Comparison of ENCODE assay signal across 17 cellular contexts in the genomic region with DNA sequence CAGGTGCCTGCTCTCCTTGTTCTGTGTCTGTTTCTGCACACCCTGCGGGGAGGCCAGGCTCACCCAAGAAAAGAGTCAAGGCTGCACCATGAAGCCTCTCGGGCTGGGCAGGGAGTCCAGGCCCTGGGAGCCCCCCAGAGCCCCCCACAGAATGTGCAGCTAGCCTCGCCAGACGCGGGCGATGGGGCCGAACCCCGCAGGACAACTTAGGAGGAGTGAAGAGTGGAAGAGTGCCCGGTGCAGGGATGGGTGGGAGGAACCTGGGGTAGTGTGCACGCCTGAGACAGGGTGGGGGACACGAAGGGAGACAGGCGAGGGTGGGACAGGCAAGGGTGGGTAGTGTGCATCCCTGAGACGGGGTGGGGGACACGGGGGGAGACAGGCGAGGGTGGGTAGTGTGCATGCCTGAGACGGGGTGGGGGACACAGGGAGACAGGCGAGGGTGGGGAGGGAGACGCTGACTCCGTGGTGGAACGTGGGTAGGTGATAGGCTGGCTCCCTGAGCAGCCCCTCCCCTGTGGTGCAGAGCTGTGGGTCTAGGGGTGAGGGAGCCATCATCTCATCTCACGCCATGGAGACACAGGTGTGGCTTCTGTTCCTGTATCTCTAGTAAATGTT.
DNase-seq lines count a peak whose midpoint lies in the region; ATAC-seq and TF ChIP-seq lines count a peak whose summit lies in the region.
"Had no signal": no experiment of that assay in that cellular context is flagged by ENCODE, and none has a peak within 500 bp of the region (broad histone marks: within the 10 kb centered on the region; RNA-seq: fewer than 3 reads in every experiment).

No MANE protein-coding gene starts in this region.

- no peak overlapping the region for H4K91ac ChIP-seq in neuronal stem cell (ENCODE audit: low read depth, low read length, poor library complexity)

- H3K27me3 ChIP-seq in endodermal cell (ENCODE audit: control insufficient read depth, insufficient read depth, low read length, poor library complexity, severe bottlenecking) (no peaks in the 10 kb centered on the region), neuronal stem cell (ENCODE audit: control insufficient read depth in 3 of 3, insufficient read depth in 3 of 3, low read depth in 1 of 3, low read length in 3 of 3) (peaks cover 0 to 8% (median 0%) of the 10 kb centered on the region in 3 experiments)
- H3K27me3 ChIP-seq: BE2C had no signal

- no peaks in the 10 kb centered on the region for H3K36me3 ChIP-seq in endodermal cell (ENCODE audit: control insufficient read depth, insufficient read depth, low read length)
- no peaks in the 10 kb centered on the region for H3K36me3 ChIP-seq in neuronal stem cell (replicated peaks in 1 of 2; ENCODE audit: control insufficient read depth in 2 of 2, insufficient read depth in 2 of 2, low read length in 2 of 2)
- no peaks in the 10 kb centered on the region for H3K36me3 ChIP-seq in OCI-LY7 (ENCODE audit: insufficient read depth, low read length)
- H3K36me3 ChIP-seq: BE2C had no signal

- no peak overlapping the region for H3K4me3 ChIP-seq in endodermal cell (ENCODE audit: low read length)
- H3K4me3 ChIP-seq in neuronal stem cell (ENCODE audit: low read length in 2 of 2) = no peak overlapping the region
- no peak overlapping the region for H3K4me3 ChIP-seq in OCI-LY7 (ENCODE audit: low read depth, low read length, poor library complexity, severe bottlenecking)
- H3K4me3 ChIP-seq: GM23248 had no signal

- BruUV-seq in OCI-LY7 (replicated peaks; lab: Mats Ljungman, UMichigan) = no TSS peak

- DNase-seq in chondrocyte (ENCODE audit: low spot score) = peak; percentile 77
- peak; percentile 12 for DNase-seq in endodermal cell
- DNase-seq in neuronal stem cell (ENCODE audit: low spot score) = no peak
- DNase-seq in type B pancreatic cell (ENCODE audit: extremely low spot score, unreplicated experiment) = peak; percentile 67
- DNase-seq in T-helper 2 cell = no peak
- no peak for DNase-seq in iPS-NIHi11 (ENCODE audit: low spot score)
- no peak for DNase-seq in OCI-LY7 (ENCODE audit: low spot score)
- no peak for DNase-seq in T-cell
- DNase-seq: ACHN; BE2C; C1 segment of cervical spinal cord; Caco-2; CD4-positive, CD25-positive, alpha-beta regulatory T cell; CD8-positive, alpha-beta memory T cell; GM23248; HCEC 1CT had no signal

- no peaks in the 10 kb centered on the region for H3K79me2 ChIP-seq in OCI-LY7 (ENCODE audit: insufficient read depth, low read depth, low read length)

- no peak for ATAC-seq in T-cell (replicated peaks in 1 of 4)

- H3K27ac Mint-ChIP-seq in chondrocyte (ENCODE audit: unreplicated experiment) (no peak overlapping the region), endodermal cell (no peak overlapping the region), type B pancreatic cell (no peak overlapping the region), T-cell (no peak overlapping the region)
- H3K27ac Mint-ChIP-seq: CD4-positive, CD25-positive, alpha-beta regulatory T cell; CD8-positive, alpha-beta memory T cell had no signal

- H3K9ac ChIP-seq in endodermal cell (ENCODE audit: extremely low read depth, low read length, poor library complexity, severe bottlenecking) = no peak overlapping the region
- no peak overlapping the region for H3K9ac ChIP-seq in neuronal stem cell (ENCODE audit: low read depth, low read length, poor library complexity)
- H3K9ac ChIP-seq: GM23248 had no signal

- POLR2A ChIA-PET in OCI-LY7 (lab: Charles Lee) = no interaction called here
- POLR2A ChIA-PET in T-cell (lab: Charles Lee) = no interaction called here

- no peak overlapping the region for H3K4ac ChIP-seq in neuronal stem cell (ENCODE audit: low read length)

- H3K4me1 ChIP-seq in endodermal cell (ENCODE audit: control insufficient read depth, insufficient read depth, low read length) (no peaks in the 10 kb centered on the region), neuronal stem cell (ENCODE audit: control insufficient read depth in 2 of 2, insufficient read depth in 1 of 2, low read depth in 1 of 2, low read length in 2 of 2) (peaks cover 0 to 10% of the 10 kb centered on the region in 2 donors), OCI-LY7 (ENCODE audit: insufficient read depth, low read length, poor library complexity, severe bottlenecking) (no peaks in the 10 kb centered on the region)
- H3K4me1 ChIP-seq: BE2C, Caco-2 had no signal

- peak overlapping the region; percentile 68 for H2BK12ac ChIP-seq in neuronal stem cell (ENCODE audit: low read length)

- no peaks in the 10 kb centered on the region for H3K9me2 ChIP-seq in OCI-LY7 (ENCODE audit: insufficient read depth, low read length)

- H2AK5ac ChIP-seq in neuronal stem cell (ENCODE audit: low read depth, low read length) = no peak overlapping the region

- WGBS in endodermal cell (ENCODE audit: insufficient coverage in 1 of 2, insufficient read length in 1 of 2), 2 experiments = 60 to 80% methylated on average over 1 to 18 of the region's 21 CpGs
- no CpG with 5 or more reads among the region's 21 CpGs for WGBS in neuronal stem cell (ENCODE audit: extremely low coverage in 2 of 2, insufficient read length in 2 of 2, insufficient replicate concordance in 1 of 2), 2 donors

- H3K9me3 ChIP-seq in endodermal cell (ENCODE audit: control insufficient read depth, low read length) (peaks cover 85% of the 10 kb centered on the region), neuronal stem cell (replicated peaks in 1 of 2; ENCODE audit: control insufficient read depth in 2 of 2, insufficient read depth in 1 of 2, low read depth in 1 of 2, low read length in 2 of 2) (peaks cover 3 to 7% of the 10 kb centered on the region in 2 donors), OCI-LY7 (ENCODE audit: low read length) (no peaks in the 10 kb centered on the region)
- H3K9me3 ChIP-seq: BE2C had no signal

- H2BK15ac ChIP-seq in neuronal stem cell (ENCODE audit: low read length) = no peak overlapping the region

- no peak overlapping the region for H3K4me2 ChIP-seq in neuronal stem cell (ENCODE audit: insufficient read depth, low read length, poor library complexity, severe bottlenecking)
- no peak overlapping the region for H3K4me2 ChIP-seq in OCI-LY7 (ENCODE audit: low read length)

- CTCF ChIA-PET in OCI-LY7 (lab: Charles Lee; ENCODE audit: unreplicated experiment) (no interaction called here), T-cell (lab: Charles Lee) (interaction anchor here in 1 of 2 donors (0.8 kb wide), 1 partner anchor 1549 kb away, joined by 8 read pairs; no protein-coding TSS in a partner anchor)

- H3K27ac ChIP-seq in endodermal cell (ENCODE audit: low read depth, low read length) (no peak overlapping the region), neuronal stem cell (replicated peaks; ENCODE audit: low read length) (no peak overlapping the region), OCI-LY7 (ENCODE audit: low read depth, low read length, poor library complexity, severe bottlenecking) (no peak overlapping the region)
- H3K27ac ChIP-seq: GM23248, HL-60 had no signal

- H3K14ac ChIP-seq in neuronal stem cell (ENCODE audit: low read length) = peak overlapping the region; percentile 51

- H2AFZ ChIP-seq in neuronal stem cell (ENCODE audit: low read length) (no peak overlapping the region), OCI-LY7 (ENCODE audit: low read length) (no peak overlapping the region)
- H2AFZ ChIP-seq: GM23248 had no signal

- H3K23ac ChIP-seq in neuronal stem cell (ENCODE audit: low read depth, low read length, poor library complexity) = peak overlapping the region; percentile 57

- H4K20me1 ChIP-seq in OCI-LY7 (ENCODE audit: insufficient read depth, low read length) = no peaks in the 10 kb centered on the region

- no peaks in the 10 kb centered on the region for H3K27me3 Mint-ChIP-seq in chondrocyte (ENCODE audit: low read depth)
- H3K27me3 Mint-ChIP-seq in endodermal cell (ENCODE audit: insufficient read depth) = no peaks in the 10 kb centered on the region
- H3K27me3 Mint-ChIP-seq in type B pancreatic cell = peaks cover 13% of the 10 kb centered on the region
- peaks cover 15 to 19% of the 10 kb centered on the region in 2 donors for H3K27me3 Mint-ChIP-seq in T-cell
- H3K27me3 Mint-ChIP-seq: CD4-positive, CD25-positive, alpha-beta regulatory T cell had no signal

- intact Hi-C loops in OCI-LY7 (cut with micrococcal nuclease; ENCODE audit: unreplicated experiment) = no loop called here

- H3K4me3 Mint-ChIP-seq in chondrocyte (ENCODE audit: unreplicated experiment) = no peak overlapping the region
- no peak overlapping the region for H3K4me3 Mint-ChIP-seq in endodermal cell
- no peak overlapping the region for H3K4me3 Mint-ChIP-seq in type B pancreatic cell
- H3K4me3 Mint-ChIP-seq in T-cell = no peak overlapping the region
- H3K4me3 Mint-ChIP-seq: CD4-positive, CD25-positive, alpha-beta regulatory T cell; CD8-positive, alpha-beta memory T cell had no signal

- H3K36me3 Mint-ChIP-seq in chondrocyte (ENCODE audit: low read depth) (no peaks in the 10 kb centered on the region), endodermal cell (ENCODE audit: low read depth) (no peaks in the 10 kb centered on the region), type B pancreatic cell (no peaks in the 10 kb centered on the region), T-cell (no peaks in the 10 kb centered on the region)
- H3K36me3 Mint-ChIP-seq: CD4-positive, CD25-positive, alpha-beta regulatory T cell; CD8-positive, alpha-beta memory T cell had no signal

- H3K9me3 Mint-ChIP-seq in chondrocyte (ENCODE audit: low read depth) (peaks cover 40% of the 10 kb centered on the region), endodermal cell (peaks cover 8% of the 10 kb centered on the region), type B pancreatic cell (peaks cover 9% of the 10 kb centered on the region), T-cell (peaks cover 5 to 10% (median 7%) of the 10 kb centered on the region in 3 donors)

- TF ChIP-seq CTCF in chondrocyte (IDR thresholded peaks at IDR 0.05) = no peak
- TF ChIP-seq CTCF in endodermal cell (conservative IDR thresholded peaks at IDR 0.05) = no peak
- no peak for TF ChIP-seq CTCF in type B pancreatic cell (conservative IDR thresholded peaks at IDR 0.05)
- no peak for TF ChIP-seq CTCF in OCI-LY7 (conservative IDR thresholded peaks at IDR 0.05; ENCODE audit: low read length)

- no peak overlapping the region for H2BK120ac ChIP-seq in neuronal stem cell (ENCODE audit: low read depth, low read length)

- no peak overlapping the region for H4K8ac ChIP-seq in neuronal stem cell (ENCODE audit: low read depth, low read length)

- H2BK5ac ChIP-seq in neuronal stem cell (ENCODE audit: low read length) = no peak overlapping the region

- H3K18ac ChIP-seq in neuronal stem cell (ENCODE audit: low read length) = peak overlapping the region; percentile 57

- H3K79me1 ChIP-seq in neuronal stem cell (ENCODE audit: low read depth, low read length) = no peaks in the 10 kb centered on the region

- H3K4me1 Mint-ChIP-seq in chondrocyte (ENCODE audit: low read depth) (no peaks in the 10 kb centered on the region), endodermal cell (no peaks in the 10 kb centered on the region), type B pancreatic cell (ENCODE audit: unreplicated experiment) (no peaks in the 10 kb centered on the region), T-cell (no peaks in the 10 kb centered on the region)
- H3K4me1 Mint-ChIP-seq: CD4-positive, CD25-positive, alpha-beta regulatory T cell; CD8-positive, alpha-beta memory T cell had no signal

Comparison
In these comparisons a context has a peak if more than half of its experiments do, and no peak if none do; other contexts are left out.
1. DNase-seq: peak in chondrocyte (single experiment), endodermal cell (single experiment) and type B pancreatic cell (single experiment); none in neuronal stem cell (single experiment), T-helper 2 cell (0 of 5), iPS-NIHi11 (single experiment), OCI-LY7 (single experiment) and T-cell (0 of 34).